1 cellular context compared by ENCODE assay signal in genomic region chr2:177392373-177393246, GRCh38.
A peak's percentile ranks its signal among the peaks of the same experiment; 100 is the strongest.
TF ChIP-seq lines count a peak whose summit lies in the region.

Gene AGPS, plus strand, starts transcription at chr2:177392773. Its CDS starts 17 bp downstream, at chr2:177392790.

TF ChIP-seq in K562, 482 proteins besides CTCF, POLR2A, EP300 and RAD21 (continued from another document and continues in another):
- peak; percentile 95 for TF ChIP-seq TFAP4 (CRISPR knock-in tag; IDR thresholded peaks at IDR 0.05; ENCODE audit: borderline replicate concordance)
- TF ChIP-seq SP2 (IDR thresholded peaks at IDR 0.05; ENCODE audit: extremely low read depth, low read depth, low read length, poor library complexity, severe bottlenecking): no peak
- TF ChIP-seq ZNF583 (CRISPR knock-in tag; IDR thresholded peaks at IDR 0.05): peak; percentile 86
- peak; percentile 94 for TF ChIP-seq PHB (CRISPR knock-in tag; IDR thresholded peaks at IDR 0.05)
- TF ChIP-seq ZNF785 (CRISPR knock-in tag; IDR thresholded peaks at IDR 0.05): no peak
- peak; percentile 99; the same call in 1 of the 2 replicates for TF ChIP-seq RBM34 (IDR thresholded peaks at IDR 0.05; ENCODE audit: borderline replicate concordance, insufficient read depth, low read length)
- no peak for TF ChIP-seq HMBOX1 (IDR thresholded peaks at IDR 0.05)
- TF ChIP-seq GABPA (tag; conservative IDR thresholded peaks at IDR 0.05; ENCODE audit: low read depth): peak; percentile 82
- peak; percentile 96 for TF ChIP-seq ATF6 (CRISPR knock-in tag; IDR thresholded peaks at IDR 0.05)
- TF ChIP-seq CREB1 (IDR thresholded peaks at IDR 0.05): peak; percentile 89
- peak; percentile 82 for TF ChIP-seq CREB1 (CRISPR knock-in tag; IDR thresholded peaks at IDR 0.05)
- peak; percentile 79; the same call in 1 of the 2 replicates for TF ChIP-seq GATAD2A (IDR thresholded peaks at IDR 0.05)
- no peak for TF ChIP-seq NR0B1 (IDR thresholded peaks at IDR 0.05; ENCODE audit: partially characterized antibody)
- TF ChIP-seq ZNF707 (CRISPR knock-in tag; conservative IDR thresholded peaks at IDR 0.05): peak; percentile 66; the same call in 1 of the 2 replicates
- peak; percentile 84 for TF ChIP-seq PML (IDR thresholded peaks at IDR 0.05; ENCODE audit: low read length)
- peak; percentile 99 for TF ChIP-seq ZNF592 (IDR thresholded peaks at IDR 0.05)
- TF ChIP-seq TSC22D4 (tag; IDR thresholded peaks at IDR 0.05): no peak
- TF ChIP-seq TBP (optimal IDR thresholded peaks at IDR 0.05; ENCODE audit: low read depth, low read length): peak; percentile 91
- TF ChIP-seq MEF2A (IDR thresholded peaks at IDR 0.05; ENCODE audit: control insufficient read depth, low read depth, low read length): peak; percentile 31; the same call in 1 of the 2 replicates
- TF ChIP-seq SOX6 (IDR thresholded peaks at IDR 0.05): peak; percentile 61; the same call in 1 of the 2 replicates
- peak in 1 of 3 experiments; percentile 68; a peak in 2 of 6 replicates for TF ChIP-seq ZBTB11 (CRISPR knock-in tag; IDR thresholded peaks at IDR 0.05)
- TF ChIP-seq JUND (IDR thresholded peaks at IDR 0.05; ENCODE audit: borderline replicate concordance, low read depth, low read length): peak; percentile 60; the same call in 1 of the 2 replicates
- TF ChIP-seq JUND (tag; IDR thresholded peaks at IDR 0.05; ENCODE audit: borderline replicate concordance, low read depth, low read length): peak; percentile 22; the same call in 1 of the 3 replicates
- 0 out of 2 replicates have a peak, but pooled peaks have one; percentile 6 for TF ChIP-seq MIER1 (IDR thresholded peaks at IDR 0.05; ENCODE audit: low read depth)
- peak; percentile 91 for TF ChIP-seq KLF1 (tag; IDR thresholded peaks at IDR 0.05)
- peak; percentile 66 for TF ChIP-seq ZNF165 (CRISPR knock-in tag; IDR thresholded peaks at IDR 0.05; ENCODE audit: borderline replicate concordance)
- TF ChIP-seq POLR2G (IDR thresholded peaks at IDR 0.05; ENCODE audit: low read depth, low read length): peak; percentile 100
- TF ChIP-seq ZNF589 (CRISPR knock-in tag; IDR thresholded peaks at IDR 0.05; ENCODE audit: low read depth): peak; percentile 78
- peak; percentile 46 for TF ChIP-seq SMAD1 (IDR thresholded peaks at IDR 0.05; ENCODE audit: low read depth, low read length, partially characterized antibody)
- TF ChIP-seq TEAD2 (tag; IDR thresholded peaks at IDR 0.05): no peak
- peak; percentile 70 for TF ChIP-seq KLF6 (CRISPR knock-in tag; IDR thresholded peaks at IDR 0.05; ENCODE audit: borderline replicate concordance)
- TF ChIP-seq PRPF4 (IDR thresholded peaks at IDR 0.05; ENCODE audit: insufficient read depth, low read depth, low read length, poor library complexity, severe bottlenecking): peak; percentile 52
- TF ChIP-seq TRIM28 (IDR thresholded peaks at IDR 0.05): 0 out of 2 replicates have a peak, but pooled peaks have one; percentile 17
- TF ChIP-seq ZBTB2 (IDR thresholded peaks at IDR 0.05): peak; percentile 63
- peak; percentile 97 for TF ChIP-seq NR2C1 (IDR thresholded peaks at IDR 0.05)
- peak; percentile 99 for TF ChIP-seq NR2C1 (tag; IDR thresholded peaks at IDR 0.05)
- TF ChIP-seq ZNF146 (CRISPR knock-in tag; IDR thresholded peaks at IDR 0.05; ENCODE audit: unreplicated experiment): peak; percentile 12
- TF ChIP-seq MYBL2 (IDR thresholded peaks at IDR 0.05; ENCODE audit: low read depth): no peak
- TF ChIP-seq MYBL2 (CRISPR knock-in tag; IDR thresholded peaks at IDR 0.05; ENCODE audit: borderline replicate concordance): no peak
- peak; percentile 79; the same call in 1 of the 2 replicates for TF ChIP-seq ZBTB17 (CRISPR knock-in tag; IDR thresholded peaks at IDR 0.05)
- peak; percentile 57 for TF ChIP-seq MTA2 (IDR thresholded peaks at IDR 0.05; ENCODE audit: low read depth)
- TF ChIP-seq CBX2 (IDR thresholded peaks at IDR 0.05; ENCODE audit: insufficient read depth, low read length, poor library complexity, severe bottlenecking): no peak
- peak; percentile 76; the same call in 1 of the 2 replicates for TF ChIP-seq DIDO1 (tag; IDR thresholded peaks at IDR 0.05; ENCODE audit: low read depth)
- TF ChIP-seq NEUROD1 (IDR thresholded peaks at IDR 0.05; ENCODE audit: borderline replicate concordance, low read depth, low read length, partially characterized antibody): peak; percentile 31
- peak; percentile 66; the same call in 1 of the 2 replicates for TF ChIP-seq ZBTB7A (IDR thresholded peaks at IDR 0.05; ENCODE audit: borderline replicate concordance, control insufficient read depth, low read depth, low read length)
- peak; percentile 86; the same call in 1 of the 2 replicates for TF ChIP-seq NKRF (IDR thresholded peaks at IDR 0.05; ENCODE audit: borderline replicate concordance)
- no peak for TF ChIP-seq PURB (CRISPR knock-in tag; IDR thresholded peaks at IDR 0.05; ENCODE audit: low read depth)
- TF ChIP-seq CAMTA2 (CRISPR knock-in tag; conservative IDR thresholded peaks at IDR 0.05): peak; percentile 85; the same call in 1 of the 2 replicates
- peak in 1 of 2 experiments; percentile 87; a peak in 1 of 4 replicates for TF ChIP-seq TBL1XR1 (IDR thresholded peaks at IDR 0.05; ENCODE audit: low read length in 2 of 2)
- peak; percentile 44; the same call in 1 of the 2 replicates for TF ChIP-seq ZNF444 (CRISPR knock-in tag; IDR thresholded peaks at IDR 0.05)
- 0 out of 2 replicates have a peak, but pooled peaks have one; percentile 72 for TF ChIP-seq ZNF347 (CRISPR knock-in tag; IDR thresholded peaks at IDR 0.05; ENCODE audit: low read depth)
- TF ChIP-seq PCBP2 (IDR thresholded peaks at IDR 0.05; ENCODE audit: low read depth, low read length, poor library complexity, severe bottlenecking): peak; percentile 34
